Comparison of ENCODE assay signal across 22 cellular contexts in genomic region chr3:197542741-197543454, GRCh38. TPM values are rescaled to one million over a fixed set of nuclear protein-coding genes. Genes with fewer than 3 reads are reported as not detected.
DNase-seq lines count a peak whose midpoint lies in the region; ATAC-seq and TF ChIP-seq lines count a peak whose summit lies in the region.
"Had no signal": no experiment of that assay in that cellular context is flagged by ENCODE, and none has a peak within 500 bp of the region (broad histone marks: within the 10 kb centered on the region; RNA-seq: fewer than 3 reads in every experiment).

No MANE protein-coding gene starts in this region.

- H3K4me3 Mint-ChIP-seq in dendritic cell treated with granulocyte-macrophage colony-stimulating factor and Interleukin-4, amounts not matched to agents 40 ng/mL and 50 ng/mL, for 4 days = no peak overlapping the region
- no peak overlapping the region for H3K4me3 Mint-ChIP-seq in activated CD4-positive, alpha-beta T cell treated with anti-CD3 and anti-CD28 coated beads for 36 hours
- H3K4me3 Mint-ChIP-seq in type B pancreatic cell = no peak overlapping the region

- H3K27me3 Mint-ChIP-seq in dendritic cell treated with granulocyte-macrophage colony-stimulating factor and Interleukin-4, amounts not matched to agents 40 ng/mL and 50 ng/mL, for 4 days = no peaks in the 10 kb centered on the region
- H3K27me3 Mint-ChIP-seq in activated CD4-positive, alpha-beta T cell treated with anti-CD3 and anti-CD28 coated beads for 36 hours = no peaks in the 10 kb centered on the region
- H3K27me3 Mint-ChIP-seq in type B pancreatic cell = no peaks in the 10 kb centered on the region

- intact Hi-C loops in dendritic cell treated with granulocyte-macrophage colony-stimulating factor and Interleukin-4, amounts not matched to agents 40 ng/mL and 50 ng/mL, for 4 days (cut with micrococcal nuclease) = no loop called here
- intact Hi-C loops in lower lobe of right lung (cut with DNase I) = no loop called here
- intact Hi-C loops in activated CD4-positive, alpha-beta T cell treated with anti-CD3 and anti-CD28 coated beads for 36 hours (cut with DNase I, micrococcal nuclease) = no loop called here

- H3K9me3 Mint-ChIP-seq in dendritic cell treated with granulocyte-macrophage colony-stimulating factor and Interleukin-4, amounts not matched to agents 40 ng/mL and 50 ng/mL, for 4 days = no peaks in the 10 kb centered on the region
- no peaks in the 10 kb centered on the region for H3K9me3 Mint-ChIP-seq in activated CD4-positive, alpha-beta T cell treated with anti-CD3 and anti-CD28 coated beads for 36 hours (ENCODE audit: low read depth)
- peaks cover 5% of the 10 kb centered on the region for H3K9me3 Mint-ChIP-seq in type B pancreatic cell

- TF ChIP-seq CTCF in lower lobe of right lung (IDR thresholded peaks at IDR 0.05) (no peak), type B pancreatic cell (conservative IDR thresholded peaks at IDR 0.05) (no peak)

- no peak overlapping the region for H3K27ac ChIP-seq in lower lobe of right lung
- H3K27ac ChIP-seq: coronary artery, foreskin keratinocyte, ovary, SJSA1, vagina had no signal

- POLR2A ChIA-PET in activated CD4-positive, alpha-beta T cell treated with anti-CD3 and anti-CD28 coated beads for 36 hours (lab: Charles Lee) = no interaction called here

- DNase-seq in Ammon's horn (ENCODE audit: low spot score) = peak; percentile 71
- DNase-seq in KBM-7 = peak; percentile 20
- peak; percentile 74 for DNase-seq in lower lobe of right lung
- DNase-seq in OCI-M2 (lab: John Stamatoyannopoulos, UW; ENCODE audit: unreplicated experiment) = no peak
- DNase-seq in stimulated activated CD4-positive, alpha-beta T cell treated with anti-CD3 and anti-CD28 coated beads, Interleukin-4, amount 100 ng/mL, for 4 hours = no peak
- DNase-seq in activated CD4-positive, alpha-beta T cell treated with anti-CD3 and anti-CD28 coated beads for 36 hours = no peak
- DNase-seq in type B pancreatic cell (ENCODE audit: extremely low spot score, unreplicated experiment) = no peak
- DNase-seq: activated CD4-positive, alpha-beta T cell treated with anti-CD3 and anti-CD28 coated beads for 48 hours; activated naive CD4-positive, alpha-beta T cell treated with anti-CD3 and anti-CD28 coated beads, Interleukin-2, amount 50 U/mL, for 16 hours; COR-L47; EL; foreskin keratinocyte; Karpas-422; NCI-H1436 treated with DMSO at 0.1 percent for 48 hours; NCI-H2171; ovary; T-helper 9 cell had no signal

- H3K9me3 ChIP-seq in lower lobe of right lung = no peaks in the 10 kb centered on the region
- H3K9me3 ChIP-seq: ovary, SJSA1, vagina had no signal

- no peaks in the 10 kb centered on the region for H3K36me3 ChIP-seq in lower lobe of right lung
- H3K36me3 ChIP-seq: ovary, SJSA1, vagina had no signal

- peaks cover 16% of the 10 kb centered on the region for H3K4me1 ChIP-seq in lower lobe of right lung
- H3K4me1 ChIP-seq: SJSA1 had no signal

- peak overlapping the region; percentile 88 for H3K27ac Mint-ChIP-seq in dendritic cell treated with granulocyte-macrophage colony-stimulating factor and Interleukin-4, amounts not matched to agents 40 ng/mL and 50 ng/mL, for 4 days
- H3K27ac Mint-ChIP-seq in activated CD4-positive, alpha-beta T cell treated with anti-CD3 and anti-CD28 coated beads for 36 hours = no peak overlapping the region
- H3K27ac Mint-ChIP-seq in type B pancreatic cell = no peak overlapping the region

- peak; percentile 64 to 78 for ATAC-seq in lower lobe of right lung
- ATAC-seq in activated CD4-positive, alpha-beta T cell treated with anti-CD3 and anti-CD28 coated beads for 36 hours = no peak
- ATAC-seq: foreskin keratinocyte, HCT116 had no signal

- no peaks in the 10 kb centered on the region for H3K27me3 ChIP-seq in lower lobe of right lung (ENCODE audit: low read depth)
- H3K27me3 ChIP-seq: foreskin keratinocyte, ovary, SJSA1, vagina had no signal

- CTCF ChIA-PET in activated CD4-positive, alpha-beta T cell treated with anti-CD3 and anti-CD28 coated beads for 36 hours (lab: Charles Lee) = interaction anchor here (0.6 kb wide), 2 partner anchors 53 to 408 kb away, joined by 3 to 4 read pairs; no protein-coding TSS in a partner anchor

- H3K36me3 Mint-ChIP-seq in dendritic cell treated with granulocyte-macrophage colony-stimulating factor and Interleukin-4, amounts not matched to agents 40 ng/mL and 50 ng/mL, for 4 days (ENCODE audit: low read depth) = peaks cover 17% of the 10 kb centered on the region
- H3K36me3 Mint-ChIP-seq in activated CD4-positive, alpha-beta T cell treated with anti-CD3 and anti-CD28 coated beads for 36 hours (ENCODE audit: low read depth) = peaks cover 45% of the 10 kb centered on the region
- H3K36me3 Mint-ChIP-seq in type B pancreatic cell = peaks cover 4% of the 10 kb centered on the region

- peaks cover 58% of the 10 kb centered on the region for H3K4me1 Mint-ChIP-seq in dendritic cell treated with granulocyte-macrophage colony-stimulating factor and Interleukin-4, amounts not matched to agents 40 ng/mL and 50 ng/mL, for 4 days (ENCODE audit: low read depth)
- H3K4me1 Mint-ChIP-seq in activated CD4-positive, alpha-beta T cell treated with anti-CD3 and anti-CD28 coated beads for 36 hours = no peaks in the 10 kb centered on the region
- H3K4me1 Mint-ChIP-seq in type B pancreatic cell (ENCODE audit: unreplicated experiment) = peaks cover 30% of the 10 kb centered on the region

- no peak overlapping the region for H3K4me3 ChIP-seq in lower lobe of right lung
- H3K4me3 ChIP-seq: coronary artery, ovary, SJSA1, vagina had no signal

- in situ Hi-C loops in KBM-7 (cut with MboI; ENCODE audit: low pct_unique_long_range_greater_than_20kb, low sequenced_read_pairs) = no loop called here

RNA-seq across cellular contexts. Expression of gene BDH1, which starts 12.9 kb away (rescaled TPM):
- total RNA-seq in lower lobe of right lung (12.4 TPM), type B pancreatic cell (ENCODE audit: low replicate concordance) (32.0 and 56.1 TPM in 2 replicates)
- total RNA-seq in activated CD4-positive, alpha-beta T cell treated with anti-CD3 and anti-CD28 coated beads for 36 hours = 10 to 100 TPM; 84.9 to 85.1 TPM

Comparison
In these comparisons a context has a peak if more than half of its experiments do, and no peak if none do; other contexts are left out.
1. DNase-seq: peak in Ammon's horn (single experiment), KBM-7 (single experiment) and lower lobe of right lung (single experiment); none in OCI-M2 (single experiment), stimulated activated CD4-positive, alpha-beta T cell treated with anti-CD3 and anti-CD28 coated beads, Interleukin-4, amount 100 ng/mL, for 4 hours (0 of 2), activated CD4-positive, alpha-beta T cell treated with anti-CD3 and anti-CD28 coated beads for 36 hours (single experiment) and type B pancreatic cell (single experiment).